In the genomic region with DNA sequence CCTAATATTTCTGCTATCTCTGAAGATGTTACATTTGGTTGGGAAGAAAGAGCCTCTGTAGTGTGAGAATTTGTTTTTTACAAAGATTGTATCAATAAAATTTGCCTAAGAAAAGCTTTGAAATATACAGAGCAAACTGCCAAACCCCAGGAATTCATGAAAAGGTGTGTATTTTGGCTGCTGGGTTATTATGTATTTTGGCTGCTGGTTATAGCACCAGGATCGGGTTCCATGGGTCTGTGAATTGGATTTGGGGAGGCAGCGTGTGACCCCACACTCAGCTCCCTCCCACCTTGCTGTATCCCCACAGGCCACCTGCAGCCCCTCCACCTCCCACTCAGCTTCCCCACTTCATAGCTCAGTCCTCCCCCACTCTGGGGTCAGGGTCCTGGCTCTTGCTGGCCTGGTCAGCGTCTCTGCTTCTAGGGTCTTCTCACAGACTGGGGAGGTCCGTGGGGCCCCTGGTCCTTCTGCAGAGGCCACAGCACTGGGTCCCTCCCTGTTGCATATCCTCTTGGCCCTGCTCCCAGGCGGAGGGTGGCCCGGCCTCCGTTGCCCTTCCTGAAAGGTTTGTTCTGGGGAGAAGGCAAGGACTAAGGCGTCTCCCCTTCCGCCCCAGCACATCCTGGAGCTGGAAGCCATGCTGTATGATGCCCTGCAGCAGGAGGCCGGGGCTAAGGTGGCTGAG, we compare ENCODE assay signal across 10 cellular contexts. TPM values are rescaled to one million over a fixed set of nuclear protein-coding genes. Genes with fewer than 3 reads are reported as not detected.
DNase-seq lines count a peak whose midpoint lies in the region; ATAC-seq and TF ChIP-seq lines count a peak whose summit lies in the region.
"Had no signal": no experiment of that assay in that cellular context is flagged by ENCODE, and none has a peak within 500 bp of the region (broad histone marks: within the 10 kb centered on the region; RNA-seq: fewer than 3 reads in every experiment).

No MANE protein-coding gene starts in this region.

- no peaks in the 10 kb centered on the region for H3K36me3 Mint-ChIP-seq in GM23338 (ENCODE audit: low read depth)
- H3K36me3 Mint-ChIP-seq in activated naive CD4-positive, alpha-beta T cell treated with anti-CD3 and anti-CD28 coated beads, Interleukin-2, amount 50 U/mL, for 24 hours = no peaks in the 10 kb centered on the region
- H3K36me3 Mint-ChIP-seq: CD14-positive monocyte had no signal

- intact Hi-C loops in left colon (cut with DNase I, micrococcal nuclease) = no loop called here

- H3F3A ChIP-seq in GM23338 (replicated peaks; ENCODE audit: low read depth) = peaks cover 4% of the 10 kb centered on the region; the same call in 1 of the 2 replicates

- H3K9me3 Mint-ChIP-seq in GM23338 = peaks cover 5% of the 10 kb centered on the region; the same call in 1 of the 3 replicates
- H3K9me3 Mint-ChIP-seq in activated naive CD4-positive, alpha-beta T cell treated with anti-CD3 and anti-CD28 coated beads, Interleukin-2, amount 50 U/mL, for 24 hours = no peaks in the 10 kb centered on the region

- H3K27ac ChIP-seq in BLaER1 (peak overlapping the region; percentile 74), GM23338 (ENCODE audit: low read depth) (no peak overlapping the region), foreskin keratinocyte (no peak overlapping the region)

- H3K4me2 ChIP-seq in BLaER1 (peak overlapping the region; percentile 85), GM23338 (peak overlapping the region; percentile 78)

- DNase-seq in GM23338 (ENCODE audit: low spot score) (no peak), left colon (peak; percentile 52 to 54), HuH-7.5 (ENCODE audit: low spot score) (no peak), foreskin keratinocyte (no peak), SKM-1 treated with dmso at 0.1 percent for 144 hours (lab: John Stamatoyannopoulos, UW; ENCODE audit: unreplicated experiment) (no peak)
- DNase-seq: NCI-H2081 treated with DMSO at 0.1 percent for 48 hours had no signal

- ATAC-seq in GM23338 (no peak), left colon (peak; percentile 62), HG02970 (IDR thresholded peaks at IDR 0.05; ENCODE audit: low FRiP score, unreplicated experiment) (no peak), foreskin keratinocyte (no peak)

- no peak for TF ChIP-seq CTCF in GM23338 (conservative IDR thresholded peaks at IDR 0.05; ENCODE audit: low read depth in 2 of 2)
- TF ChIP-seq CTCF in foreskin keratinocyte (conservative IDR thresholded peaks at IDR 0.05) = no peak

- peak overlapping the region; percentile 65 for H3K9ac ChIP-seq in BLaER1

- no peaks in the 10 kb centered on the region for H3K9me2 ChIP-seq in GM23338 (ENCODE audit: insufficient read depth)

- H3K27me3 Mint-ChIP-seq in GM23338 (ENCODE audit: insufficient read depth, low read depth, poor library complexity) = peaks cover 12% of the 10 kb centered on the region
- H3K27me3 Mint-ChIP-seq in activated naive CD4-positive, alpha-beta T cell treated with anti-CD3 and anti-CD28 coated beads, Interleukin-2, amount 50 U/mL, for 24 hours = no peaks in the 10 kb centered on the region

- H3K4me3 Mint-ChIP-seq in GM23338 = peak overlapping the region; percentile 60; the same call in 2 of the 3 replicates
- peak overlapping the region; percentile 9 for H3K4me3 Mint-ChIP-seq in activated naive CD4-positive, alpha-beta T cell treated with anti-CD3 and anti-CD28 coated beads, Interleukin-2, amount 50 U/mL, for 24 hours
- H3K4me3 Mint-ChIP-seq: CD14-positive monocyte had no signal

- H3K79me2 ChIP-seq in GM23338 (replicated peaks; ENCODE audit: insufficient read depth) = no peaks in the 10 kb centered on the region

- H3K4me1 ChIP-seq in BLaER1 = peaks cover 69% of the 10 kb centered on the region
- peaks cover 11% of the 10 kb centered on the region for H3K4me1 ChIP-seq in GM23338 (ENCODE audit: insufficient read depth)
- no peaks in the 10 kb centered on the region for H3K4me1 ChIP-seq in foreskin keratinocyte

- H4K20me1 ChIP-seq in BLaER1 = no peaks in the 10 kb centered on the region
- no peaks in the 10 kb centered on the region for H4K20me1 ChIP-seq in GM23338 (replicated peaks; ENCODE audit: insufficient read depth)

- H3K4me3 ChIP-seq in BLaER1 (peak overlapping the region; percentile 29), GM23338 (peak overlapping the region; percentile 49)

- no peak overlapping the region for H3K27ac Mint-ChIP-seq in GM23338
- no peak overlapping the region for H3K27ac Mint-ChIP-seq in activated naive CD4-positive, alpha-beta T cell treated with anti-CD3 and anti-CD28 coated beads, Interleukin-2, amount 50 U/mL, for 24 hours

- H3K27me3 ChIP-seq in BLaER1 = no peaks in the 10 kb centered on the region
- no peaks in the 10 kb centered on the region for H3K27me3 ChIP-seq in GM23338 (ENCODE audit: insufficient read depth)
- no peaks in the 10 kb centered on the region for H3K27me3 ChIP-seq in foreskin keratinocyte

- no peaks in the 10 kb centered on the region for H3K9me3 ChIP-seq in BLaER1

- H3K36me3 ChIP-seq in BLaER1 (no peaks in the 10 kb centered on the region), GM23338 (ENCODE audit: insufficient read depth) (no peaks in the 10 kb centered on the region)

- peaks cover 32% of the 10 kb centered on the region for H3K4me1 Mint-ChIP-seq in GM23338
- H3K4me1 Mint-ChIP-seq in activated naive CD4-positive, alpha-beta T cell treated with anti-CD3 and anti-CD28 coated beads, Interleukin-2, amount 50 U/mL, for 24 hours = peaks cover 38% of the 10 kb centered on the region
- H3K4me1 Mint-ChIP-seq: CD14-positive monocyte had no signal

- peak overlapping the region; percentile 81; the same call in 1 of the 2 replicates for H2AFZ ChIP-seq in GM23338

TF ChIP-seq in GM23338, 12 proteins besides CTCF, POLR2A, EP300 and RAD21 (continues in another document):
- TF ChIP-seq, protein P1, sequence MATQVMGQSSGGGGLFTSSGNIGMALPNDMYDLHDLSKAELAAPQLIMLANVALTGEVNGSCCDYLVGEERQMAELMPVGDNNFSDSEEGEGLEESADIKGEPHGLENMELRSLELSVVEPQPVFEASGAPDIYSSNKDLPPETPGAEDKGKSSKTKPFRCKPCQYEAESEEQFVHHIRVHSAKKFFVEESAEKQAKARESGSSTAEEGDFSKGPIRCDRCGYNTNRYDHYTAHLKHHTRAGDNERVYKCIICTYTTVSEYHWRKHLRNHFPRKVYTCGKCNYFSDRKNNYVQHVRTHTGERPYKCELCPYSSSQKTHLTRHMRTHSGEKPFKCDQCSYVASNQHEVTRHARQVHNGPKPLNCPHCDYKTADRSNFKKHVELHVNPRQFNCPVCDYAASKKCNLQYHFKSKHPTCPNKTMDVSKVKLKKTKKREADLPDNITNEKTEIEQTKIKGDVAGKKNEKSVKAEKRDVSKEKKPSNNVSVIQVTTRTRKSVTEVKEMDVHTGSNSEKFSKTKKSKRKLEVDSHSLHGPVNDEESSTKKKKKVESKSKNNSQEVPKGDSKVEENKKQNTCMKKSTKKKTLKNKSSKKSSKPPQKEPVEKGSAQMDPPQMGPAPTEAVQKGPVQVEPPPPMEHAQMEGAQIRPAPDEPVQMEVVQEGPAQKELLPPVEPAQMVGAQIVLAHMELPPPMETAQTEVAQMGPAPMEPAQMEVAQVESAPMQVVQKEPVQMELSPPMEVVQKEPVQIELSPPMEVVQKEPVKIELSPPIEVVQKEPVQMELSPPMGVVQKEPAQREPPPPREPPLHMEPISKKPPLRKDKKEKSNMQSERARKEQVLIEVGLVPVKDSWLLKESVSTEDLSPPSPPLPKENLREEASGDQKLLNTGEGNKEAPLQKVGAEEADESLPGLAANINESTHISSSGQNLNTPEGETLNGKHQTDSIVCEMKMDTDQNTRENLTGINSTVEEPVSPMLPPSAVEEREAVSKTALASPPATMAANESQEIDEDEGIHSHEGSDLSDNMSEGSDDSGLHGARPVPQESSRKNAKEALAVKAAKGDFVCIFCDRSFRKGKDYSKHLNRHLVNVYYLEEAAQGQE (IDR thresholded peaks at IDR 0.05; ENCODE audit: unreplicated experiment) = no peak
- TF ChIP-seq EZH2 (IDR thresholded peaks at IDR 0.05; ENCODE audit: low read depth, unreplicated experiment) (no peak), POLR2AphosphoS5 (IDR thresholded peaks at IDR 0.05; ENCODE audit: low read depth) (no peak), ZNF331 (CRISPR knock-in tag; IDR thresholded peaks at IDR 0.05; ENCODE audit: low read depth) (no peak), JUNB (IDR thresholded peaks at IDR 0.05; ENCODE audit: unreplicated experiment) (no peak), CREB1 (CRISPR knock-in tag; IDR thresholded peaks at IDR 0.05; ENCODE audit: low read depth) (no peak), EZH2phosphoT487 (IDR thresholded peaks at IDR 0.05; ENCODE audit: unreplicated experiment) (no peak), STAT1 (IDR thresholded peaks at IDR 0.05; ENCODE audit: unreplicated experiment) (no peak)
- TF ChIP-seq, protein P2, sequence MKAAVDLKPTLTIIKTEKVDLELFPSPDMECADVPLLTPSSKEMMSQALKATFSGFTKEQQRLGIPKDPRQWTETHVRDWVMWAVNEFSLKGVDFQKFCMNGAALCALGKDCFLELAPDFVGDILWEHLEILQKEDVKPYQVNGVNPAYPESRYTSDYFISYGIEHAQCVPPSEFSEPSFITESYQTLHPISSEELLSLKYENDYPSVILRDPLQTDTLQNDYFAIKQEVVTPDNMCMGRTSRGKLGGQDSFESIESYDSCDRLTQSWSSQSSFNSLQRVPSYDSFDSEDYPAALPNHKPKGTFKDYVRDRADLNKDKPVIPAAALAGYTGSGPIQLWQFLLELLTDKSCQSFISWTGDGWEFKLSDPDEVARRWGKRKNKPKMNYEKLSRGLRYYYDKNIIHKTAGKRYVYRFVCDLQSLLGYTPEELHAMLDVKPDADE (IDR thresholded peaks at IDR 0.05) = no peak

RNA-seq across cellular contexts. Expression of a gene that starts 24.0 kb away (rescaled TPM):
- total RNA-seq in GM23338 (2014; rRNA removed; shearing (Covaris generic)) = 23.9 and 24.6 TPM in 2 replicates
- polyA plus RNA-seq in GM23338 (2016; fragmentation: Nextera tagmentation; extraction: Ambion mirVana) = 9.7 and 10.6 TPM in 2 replicates
- total RNA-seq in left colon = under 1 TPM in 1 of 2 donors, not detected in 1; 0.45 TPM
- 0.75 and 0.78 TPM in 2 replicates for total RNA-seq in foreskin keratinocyte
- polyA plus RNA-seq in foreskin keratinocyte = 0.62 and 1.0 TPM in 2 replicates
- polyA plus RNA-seq: CD14-positive monocyte had no signal

Comparison
In these comparisons a context has a peak if more than half of its experiments do, and no peak if none do; other contexts are left out.
1. DNase-seq: peak in left colon (2 of 2); none in GM23338 (single experiment), HuH-7.5 (single experiment), foreskin keratinocyte (0 of 2) and SKM-1 treated with dmso at 0.1 percent for 144 hours (single experiment).
2. RNA of a gene that starts 24.0 kb away (total RNA-seq): 23.9 to 24.6 TPM in GM23338; 0.75 to 0.78 TPM in foreskin keratinocyte and 0.45 TPM in left colon; every median in the first group is over 10 times any median in the second.